ENCODE assay signal across 9 cellular contexts in the genomic region with DNA sequence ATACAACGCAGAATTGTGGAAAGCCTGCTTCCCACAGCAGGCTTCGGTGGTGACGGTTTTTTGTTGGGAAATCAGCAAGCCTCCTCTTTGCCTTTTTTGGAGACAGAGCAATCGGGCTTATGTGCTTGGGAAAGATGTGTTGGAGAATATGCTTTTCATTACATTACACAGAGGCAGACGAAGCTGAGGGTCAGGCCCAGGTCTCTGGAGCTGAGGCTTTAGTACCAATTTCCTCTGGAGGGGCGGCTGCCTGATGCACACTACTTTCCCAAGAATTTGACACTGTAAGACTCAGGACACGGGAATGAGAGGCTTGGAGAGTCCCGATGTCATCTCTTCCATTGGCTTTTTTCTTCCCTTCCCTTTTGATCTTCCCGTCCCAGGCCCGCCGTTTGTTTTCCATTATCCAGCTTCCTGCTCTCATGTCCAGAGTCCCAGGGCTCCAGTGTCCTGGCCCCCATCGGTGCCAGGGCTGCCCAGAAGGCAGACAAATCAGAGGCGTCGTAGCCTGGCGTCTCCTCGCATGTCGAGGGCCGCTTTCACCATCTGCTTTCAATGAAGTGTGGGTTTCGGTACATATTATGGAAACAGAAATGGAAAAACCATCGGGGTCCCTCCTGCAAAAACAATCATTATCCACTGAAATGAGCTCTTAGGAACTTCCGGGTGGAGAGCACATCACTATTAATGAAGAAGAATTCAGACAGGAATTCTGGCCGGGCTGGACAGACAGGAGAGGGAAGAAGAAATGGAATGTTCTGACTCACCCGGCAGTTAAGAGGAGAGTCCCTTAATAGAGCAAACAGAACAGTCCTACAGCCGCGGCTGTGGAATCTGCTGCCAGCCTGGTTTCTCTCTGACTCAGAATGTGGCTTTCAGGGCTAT.
DNase-seq lines count a peak whose midpoint lies in the region; ATAC-seq, FAIRE-seq and TF ChIP-seq lines count a peak whose summit lies in the region.
"Had no signal": no experiment of that assay in that cellular context is flagged by ENCODE, and none has a peak within 500 bp of the region (broad histone marks: within the 10 kb centered on the region; RNA-seq: fewer than 3 reads in every experiment).

No MANE protein-coding gene starts in this region.

- ATAC-seq in SK-N-SH treated with all-trans-retinoic acid at 6 μM for 48 hours (peak; percentile 92), HG03432 (IDR thresholded peaks at IDR 0.05; ENCODE audit: unreplicated experiment) (no peak)

- FAIRE-seq in GM19239 (lab: Jason Lieb, UNC): no peak

- in situ Hi-C loops in GM13976 (cut with MboI; ENCODE audit: low sequenced_read_pairs, unreplicated experiment): no loop called here

- DNase-seq in ELF-1 (ENCODE audit: low read depth, low spot score) (peak; percentile 81), fibroblast of villous mesenchyme (ENCODE audit: low read depth) (peak; percentile 88), skeletal muscle cell (ENCODE audit: low read depth) (peak; percentile 95), GM19239 (ENCODE audit: insufficient read length, low spot score) (no peak), GM13976 (ENCODE audit: low spot score) (no peak), activated gamma-delta T cell treated with Interleukin-2 at 50 U/mL for 16 hours (no peak)
- DNase-seq: occipital lobe had no signal

- H3K4me3 ChIP-seq in fibroblast of villous mesenchyme (ENCODE audit: low read depth, low read length) (no peak overlapping the region), skeletal muscle cell (ENCODE audit: low read depth, low read length) (no peak overlapping the region)

- TF ChIP-seq CTCF in fibroblast of villous mesenchyme (IDR thresholded peaks at IDR 0.05; ENCODE audit: insufficient read depth, low read depth, low read length) (no peak), GM13976 (IDR thresholded peaks at IDR 0.05; ENCODE audit: borderline replicate concordance, control extremely low read depth, extremely low read depth, insufficient read depth, missing control alignments) (no peak)

TF ChIP-seq in SK-N-SH treated with all-trans-retinoic acid at 6 μM for 48 hours, 23 proteins besides CTCF, POLR2A, EP300 and RAD21:
- TF ChIP-seq ZNF70 (CRISPR knock-in tag; IDR thresholded peaks at IDR 0.05) (no peak), ISL1 (CRISPR knock-in tag; IDR thresholded peaks at IDR 0.05) (peak; percentile 73; the same call in 1 of the 2 replicates), ZFP3 (CRISPR knock-in tag; IDR thresholded peaks at IDR 0.05) (no peak), CSDC2 (CRISPR knock-in tag; IDR thresholded peaks at IDR 0.05) (no peak; the same call in 1 of the 2 replicates)
- TF ChIP-seq, protein P1, sequence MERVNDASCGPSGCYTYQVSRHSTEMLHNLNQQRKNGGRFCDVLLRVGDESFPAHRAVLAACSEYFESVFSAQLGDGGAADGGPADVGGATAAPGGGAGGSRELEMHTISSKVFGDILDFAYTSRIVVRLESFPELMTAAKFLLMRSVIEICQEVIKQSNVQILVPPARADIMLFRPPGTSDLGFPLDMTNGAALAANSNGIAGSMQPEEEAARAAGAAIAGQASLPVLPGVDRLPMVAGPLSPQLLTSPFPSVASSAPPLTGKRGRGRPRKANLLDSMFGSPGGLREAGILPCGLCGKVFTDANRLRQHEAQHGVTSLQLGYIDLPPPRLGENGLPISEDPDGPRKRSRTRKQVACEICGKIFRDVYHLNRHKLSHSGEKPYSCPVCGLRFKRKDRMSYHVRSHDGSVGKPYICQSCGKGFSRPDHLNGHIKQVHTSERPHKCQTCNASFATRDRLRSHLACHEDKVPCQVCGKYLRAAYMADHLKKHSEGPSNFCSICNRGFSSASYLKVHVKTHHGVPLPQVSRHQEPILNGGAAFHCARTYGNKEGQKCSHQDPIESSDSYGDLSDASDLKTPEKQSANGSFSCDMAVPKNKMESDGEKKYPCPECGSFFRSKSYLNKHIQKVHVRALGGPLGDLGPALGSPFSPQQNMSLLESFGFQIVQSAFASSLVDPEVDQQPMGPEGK (CRISPR knock-in tag; IDR thresholded peaks at IDR 0.05; ENCODE audit: borderline replicate concordance): no peak
- TF ChIP-seq, protein P2, sequence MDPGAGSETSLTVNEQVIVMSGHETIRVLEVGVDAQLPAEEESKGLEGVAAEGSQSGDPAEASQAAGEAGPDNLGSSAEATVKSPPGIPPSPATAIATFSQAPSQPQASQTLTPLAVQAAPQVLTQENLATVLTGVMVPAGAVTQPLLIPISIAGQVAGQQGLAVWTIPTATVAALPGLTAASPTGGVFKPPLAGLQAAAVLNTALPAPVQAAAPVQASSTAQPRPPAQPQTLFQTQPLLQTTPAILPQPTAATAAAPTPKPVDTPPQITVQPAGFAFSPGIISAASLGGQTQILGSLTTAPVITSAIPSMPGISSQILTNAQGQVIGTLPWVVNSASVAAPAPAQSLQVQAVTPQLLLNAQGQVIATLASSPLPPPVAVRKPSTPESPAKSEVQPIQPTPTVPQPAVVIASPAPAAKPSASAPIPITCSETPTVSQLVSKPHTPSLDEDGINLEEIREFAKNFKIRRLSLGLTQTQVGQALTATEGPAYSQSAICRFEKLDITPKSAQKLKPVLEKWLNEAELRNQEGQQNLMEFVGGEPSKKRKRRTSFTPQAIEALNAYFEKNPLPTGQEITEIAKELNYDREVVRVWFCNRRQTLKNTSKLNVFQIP (CRISPR knock-in tag; IDR thresholded peaks at IDR 0.05; ENCODE audit: borderline replicate concordance, low read depth): no peak

Comparison
In these comparisons a context has a peak if more than half of its experiments do, and no peak if none do; other contexts are left out.
1. DNase-seq: peak in ELF-1 (single experiment), fibroblast of villous mesenchyme (single experiment) and skeletal muscle cell (single experiment); none in GM19239 (single experiment), GM13976 (single experiment) and activated gamma-delta T cell treated with Interleukin-2 at 50 U/mL for 16 hours (single experiment).